ENCODE assay signal across 8 cellular contexts in the genomic region with DNA sequence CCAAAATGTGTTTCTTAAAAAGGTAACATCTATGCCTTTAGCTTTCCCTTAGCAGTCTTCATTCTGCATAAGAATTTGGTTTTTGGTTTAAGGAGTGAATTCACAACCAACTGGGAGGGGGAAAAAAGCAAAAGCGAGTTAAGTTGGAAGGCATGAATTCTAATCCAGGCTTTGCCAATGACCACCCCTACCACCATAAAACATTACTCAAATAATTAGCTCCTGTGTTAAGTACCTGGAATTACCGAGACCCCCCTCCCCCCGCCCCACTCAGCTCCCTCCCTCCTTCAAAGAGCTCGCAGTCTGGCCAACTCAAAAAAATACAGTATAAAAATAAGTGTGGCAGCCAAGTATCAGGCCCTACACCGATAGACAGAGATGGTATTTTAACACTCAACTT. TPM values are rescaled to one million over a fixed set of nuclear protein-coding genes. Genes with fewer than 3 reads are reported as not detected.
DNase-seq lines count a peak whose midpoint lies in the region; ATAC-seq and TF ChIP-seq lines count a peak whose summit lies in the region.

No MANE protein-coding gene starts in this region.

- no peaks in the 10 kb centered on the region for H3K27me3 ChIP-seq in CD4-positive, alpha-beta T cell (ENCODE audit: control insufficient read depth, insufficient read depth, low read length)
- no peaks in the 10 kb centered on the region for H3K27me3 ChIP-seq in effector memory CD4-positive, alpha-beta T cell (replicated peaks; ENCODE audit: control insufficient read depth, insufficient read depth, low read length, poor library complexity, severe bottlenecking)
- peaks cover 12% of the 10 kb centered on the region for H3K27me3 ChIP-seq in neural progenitor cell

- CTCF ChIA-PET in CD4-positive, alpha-beta T cell (lab: Charles Lee) = no interaction called here

- peaks cover 76% of the 10 kb centered on the region for H3K4me1 Mint-ChIP-seq in CD4-positive, alpha-beta T cell (ENCODE audit: low read depth)
- H3K4me1 Mint-ChIP-seq in neural progenitor cell = peaks cover 34% of the 10 kb centered on the region

- no peaks in the 10 kb centered on the region for H3F3A ChIP-seq in neural progenitor cell (ENCODE audit: low read depth)

- intact Hi-C loops in CD4-positive, alpha-beta T cell (cut with DNase I, micrococcal nuclease) = loop anchor here (2.0 to 10.0 kb wide), 6 partner anchors 214 to 674 kb away; a partner anchor contains a TSS

- H3K27ac ChIP-seq in CD4-positive, alpha-beta T cell (ENCODE audit: low read depth, low read length) = peak overlapping the region; percentile 85
- peak overlapping the region; percentile 91 for H3K27ac ChIP-seq in effector memory CD4-positive, alpha-beta T cell (ENCODE audit: insufficient read depth, low read length, poor library complexity, severe bottlenecking)
- H3K27ac ChIP-seq in neural progenitor cell = peak overlapping the region; percentile 75

- H3K27ac Mint-ChIP-seq in CD4-positive, alpha-beta T cell = peak overlapping the region; percentile 97
- H3K27ac Mint-ChIP-seq in neural progenitor cell = peak overlapping the region; percentile 99

- peaks cover 43% of the 10 kb centered on the region for H4K20me1 ChIP-seq in neural progenitor cell (ENCODE audit: low read depth)

- DNase-seq in CD4-positive, alpha-beta T cell = no peak
- DNase-seq in NCI-H69 (lab: John Stamatoyannopoulos, UW) (peak; percentile 60), neural progenitor cell (ENCODE audit: low spot score) (no peak), midbrain (lab: John Stamatoyannopoulos, UW) (no peak)
- no peak for DNase-seq in effector memory CD4-positive, alpha-beta T cell
- DNase-seq in central memory CD4-positive, alpha-beta T cell = no peak

- H3K36me3 Mint-ChIP-seq in CD4-positive, alpha-beta T cell (ENCODE audit: low read depth) = peaks cover 38% of the 10 kb centered on the region
- peaks cover 6% of the 10 kb centered on the region for H3K36me3 Mint-ChIP-seq in neural progenitor cell

- POLR2A ChIA-PET in CD4-positive, alpha-beta T cell (lab: Charles Lee) = interaction anchor here (1.1 to 2.7 kb wide), 8 partner anchors 13 to 545 kb away, joined by 3 to 16 read pairs (median 8); a partner anchor contains a TSS

- peaks cover 13% of the 10 kb centered on the region for H3K36me3 ChIP-seq in effector memory CD4-positive, alpha-beta T cell (ENCODE audit: control insufficient read depth, insufficient read depth, low read length)
- H3K36me3 ChIP-seq in neural progenitor cell = peaks cover 12% of the 10 kb centered on the region

- peaks cover 79% of the 10 kb centered on the region for H3K79me2 ChIP-seq in neural progenitor cell (ENCODE audit: low read depth)

- peak overlapping the region; percentile 86 for H2AFZ ChIP-seq in neural progenitor cell (replicated peaks)

- no peaks in the 10 kb centered on the region for H3K27me3 Mint-ChIP-seq in CD4-positive, alpha-beta T cell
- no peaks in the 10 kb centered on the region for H3K27me3 Mint-ChIP-seq in neural progenitor cell (ENCODE audit: insufficient read depth, low read depth)

- H3K9me3 ChIP-seq in CD4-positive, alpha-beta T cell (ENCODE audit: control insufficient read depth, low read length) = no peaks in the 10 kb centered on the region
- H3K9me3 ChIP-seq in effector memory CD4-positive, alpha-beta T cell (ENCODE audit: control insufficient read depth, low read length) = no peaks in the 10 kb centered on the region
- H3K9me3 ChIP-seq in neural progenitor cell (ENCODE audit: low read depth) = no peaks in the 10 kb centered on the region

- peak overlapping the region; percentile 48 for H3K9ac ChIP-seq in neural progenitor cell

- H3K4me3 ChIP-seq in effector memory CD4-positive, alpha-beta T cell (ENCODE audit: insufficient read depth, low read depth, low read length, poor library complexity, severe bottlenecking) = peak overlapping the region; percentile 91
- H3K4me3 ChIP-seq in neural progenitor cell = peak overlapping the region; percentile 75

- TF ChIP-seq CTCF in CD4-positive, alpha-beta T cell (IDR thresholded peaks at IDR 0.05) = no peak
- no peak for TF ChIP-seq CTCF in neural progenitor cell (IDR thresholded peaks at IDR 0.05)

- ATAC-seq in CD4-positive, alpha-beta T cell (ENCODE audit: poor library complexity) = no peak
- no peak for ATAC-seq in GM19351 (IDR thresholded peaks at IDR 0.05; ENCODE audit: unreplicated experiment)
- no peak for ATAC-seq in GM19467 (IDR thresholded peaks at IDR 0.05; ENCODE audit: unreplicated experiment)

- H3K9me3 Mint-ChIP-seq in CD4-positive, alpha-beta T cell = no peaks in the 10 kb centered on the region
- no peaks in the 10 kb centered on the region for H3K9me3 Mint-ChIP-seq in neural progenitor cell

- H3K4me1 ChIP-seq in effector memory CD4-positive, alpha-beta T cell (ENCODE audit: control insufficient read depth, insufficient read depth, low read length, poor library complexity, severe bottlenecking) = peaks cover 20% of the 10 kb centered on the region
- peaks cover 19% of the 10 kb centered on the region for H3K4me1 ChIP-seq in neural progenitor cell

- H3K4me3 Mint-ChIP-seq in CD4-positive, alpha-beta T cell = peak overlapping the region; percentile 98
- H3K4me3 Mint-ChIP-seq in neural progenitor cell = peak overlapping the region; percentile 98

- peak overlapping the region; percentile 93 for H3K4me2 ChIP-seq in neural progenitor cell

RNA-seq across cellular contexts. Expression of a gene that starts 0.5 kb away (rescaled TPM):
- 10 to 100 TPM; 61.0 to 62.2 TPM for total RNA-seq in CD4-positive, alpha-beta T cell
- 50.4 and 122 TPM in 2 replicates for total RNA-seq in neural progenitor cell (ENCODE audit: low replicate concordance)

RNA-seq across cellular contexts. Expression of a gene that starts 0.9 kb away (rescaled TPM):
- total RNA-seq in CD4-positive, alpha-beta T cell = 10 to 100 TPM; 33.2 to 33.6 TPM
- 139 and 157 TPM in 2 replicates for total RNA-seq in neural progenitor cell (ENCODE audit: low replicate concordance)

RNA-seq across cellular contexts. Expression of a gene that starts 24.4 kb away (rescaled TPM):
- under 1 TPM; 0.19 to 0.34 TPM for total RNA-seq in CD4-positive, alpha-beta T cell
- 18.4 and 21.9 TPM in 2 replicates for total RNA-seq in neural progenitor cell (ENCODE audit: low replicate concordance)

Comparison
In these comparisons a context has a peak if more than half of its experiments do, and no peak if none do; other contexts are left out.
1. RNA of a gene that starts 24.4 kb away (total RNA-seq): 18.4 to 21.9 TPM in neural progenitor cell; 0.19 to 0.34 TPM in CD4-positive, alpha-beta T cell; every median in the first group is over 10 times any median in the second.
2. Peak in every context shown above with its lines, with median percentiles within 50 percentile points of each other: H3K27ac ChIP-seq.